Comparison of ENCODE assay signal across 1 cellular context in genomic region chr10:44245601-44245938, GRCh38.
A peak's percentile ranks its signal among the peaks of the same experiment; 100 is the strongest.
TF ChIP-seq lines count a peak whose summit lies in the region.

No MANE protein-coding gene starts in this region.

TF ChIP-seq in HEK293, 187 proteins besides CTCF, POLR2A, EP300 and RAD21 (continued from another document and continues in another):
- TF ChIP-seq, protein P1, sequence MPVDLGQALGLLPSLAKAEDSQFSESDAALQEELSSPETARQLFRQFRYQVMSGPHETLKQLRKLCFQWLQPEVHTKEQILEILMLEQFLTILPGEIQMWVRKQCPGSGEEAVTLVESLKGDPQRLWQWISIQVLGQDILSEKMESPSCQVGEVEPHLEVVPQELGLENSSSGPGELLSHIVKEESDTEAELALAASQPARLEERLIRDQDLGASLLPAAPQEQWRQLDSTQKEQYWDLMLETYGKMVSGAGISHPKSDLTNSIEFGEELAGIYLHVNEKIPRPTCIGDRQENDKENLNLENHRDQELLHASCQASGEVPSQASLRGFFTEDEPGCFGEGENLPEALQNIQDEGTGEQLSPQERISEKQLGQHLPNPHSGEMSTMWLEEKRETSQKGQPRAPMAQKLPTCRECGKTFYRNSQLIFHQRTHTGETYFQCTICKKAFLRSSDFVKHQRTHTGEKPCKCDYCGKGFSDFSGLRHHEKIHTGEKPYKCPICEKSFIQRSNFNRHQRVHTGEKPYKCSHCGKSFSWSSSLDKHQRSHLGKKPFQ (tag by site-specific recombination; IDR thresholded peaks at IDR 0.05), result peak; percentile 75
- no peak for TF ChIP-seq ZSCAN23 (tag by site-specific recombination; IDR thresholded peaks at IDR 0.05)
- TF ChIP-seq RBAK (tag by site-specific recombination; IDR thresholded peaks at IDR 0.05), result no peak
- TF ChIP-seq ZNF473 (tag by site-specific recombination; IDR thresholded peaks at IDR 0.05), result 0 out of 2 replicates have a peak, but pooled peaks have one; percentile 42
- TF ChIP-seq ZEB2 (tag by site-specific recombination; IDR thresholded peaks at IDR 0.05), result peak; percentile 71
- no peak for TF ChIP-seq ZNF112 (tag by site-specific recombination; IDR thresholded peaks at IDR 0.05)
- no peak for TF ChIP-seq KLF8 (tag by site-specific recombination; IDR thresholded peaks at IDR 0.05)
- no peak; the same call in 1 of the 2 replicates for TF ChIP-seq KLF16 (tag by site-specific recombination; IDR thresholded peaks at IDR 0.05)
- TF ChIP-seq ZIC2 (tag by site-specific recombination; IDR thresholded peaks at IDR 0.05), result peak; percentile 31; the same call in 1 of the 2 replicates
- TF ChIP-seq ZNF837 (tag by site-specific recombination; IDR thresholded peaks at IDR 0.05), result no peak
- TF ChIP-seq ZNF596 (tag by site-specific recombination; IDR thresholded peaks at IDR 0.05), result no peak
- TF ChIP-seq, protein P2, sequence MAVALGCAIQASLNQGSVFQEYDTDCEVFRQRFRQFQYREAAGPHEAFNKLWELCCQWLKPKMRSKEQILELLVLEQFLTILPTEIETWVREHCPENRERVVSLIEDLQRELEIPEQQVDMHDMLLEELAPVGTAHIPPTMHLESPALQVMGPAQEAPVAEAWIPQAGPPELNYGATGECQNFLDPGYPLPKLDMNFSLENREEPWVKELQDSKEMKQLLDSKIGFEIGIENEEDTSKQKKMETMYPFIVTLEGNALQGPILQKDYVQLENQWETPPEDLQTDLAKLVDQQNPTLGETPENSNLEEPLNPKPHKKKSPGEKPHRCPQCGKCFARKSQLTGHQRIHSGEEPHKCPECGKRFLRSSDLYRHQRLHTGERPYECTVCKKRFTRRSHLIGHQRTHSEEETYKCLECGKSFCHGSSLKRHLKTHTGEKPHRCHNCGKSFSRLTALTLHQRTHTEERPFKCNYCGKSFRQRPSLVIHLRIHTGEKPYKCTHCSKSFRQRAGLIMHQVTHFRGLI (tag by site-specific recombination; IDR thresholded peaks at IDR 0.05), result no peak
- TF ChIP-seq ZNF580 (tag by site-specific recombination; IDR thresholded peaks at IDR 0.05), result no peak
- TF ChIP-seq OSR2 (tag by site-specific recombination; IDR thresholded peaks at IDR 0.05), result no peak
- TF ChIP-seq SP7 (tag by site-specific recombination; IDR thresholded peaks at IDR 0.05), result no peak
- no peak for TF ChIP-seq SETDB1 (IDR thresholded peaks at IDR 0.05; ENCODE audit: insufficient read length, low read length)
- TF ChIP-seq ZNF514 (tag by site-specific recombination; IDR thresholded peaks at IDR 0.05), result no peak
- TF ChIP-seq, protein P3, sequence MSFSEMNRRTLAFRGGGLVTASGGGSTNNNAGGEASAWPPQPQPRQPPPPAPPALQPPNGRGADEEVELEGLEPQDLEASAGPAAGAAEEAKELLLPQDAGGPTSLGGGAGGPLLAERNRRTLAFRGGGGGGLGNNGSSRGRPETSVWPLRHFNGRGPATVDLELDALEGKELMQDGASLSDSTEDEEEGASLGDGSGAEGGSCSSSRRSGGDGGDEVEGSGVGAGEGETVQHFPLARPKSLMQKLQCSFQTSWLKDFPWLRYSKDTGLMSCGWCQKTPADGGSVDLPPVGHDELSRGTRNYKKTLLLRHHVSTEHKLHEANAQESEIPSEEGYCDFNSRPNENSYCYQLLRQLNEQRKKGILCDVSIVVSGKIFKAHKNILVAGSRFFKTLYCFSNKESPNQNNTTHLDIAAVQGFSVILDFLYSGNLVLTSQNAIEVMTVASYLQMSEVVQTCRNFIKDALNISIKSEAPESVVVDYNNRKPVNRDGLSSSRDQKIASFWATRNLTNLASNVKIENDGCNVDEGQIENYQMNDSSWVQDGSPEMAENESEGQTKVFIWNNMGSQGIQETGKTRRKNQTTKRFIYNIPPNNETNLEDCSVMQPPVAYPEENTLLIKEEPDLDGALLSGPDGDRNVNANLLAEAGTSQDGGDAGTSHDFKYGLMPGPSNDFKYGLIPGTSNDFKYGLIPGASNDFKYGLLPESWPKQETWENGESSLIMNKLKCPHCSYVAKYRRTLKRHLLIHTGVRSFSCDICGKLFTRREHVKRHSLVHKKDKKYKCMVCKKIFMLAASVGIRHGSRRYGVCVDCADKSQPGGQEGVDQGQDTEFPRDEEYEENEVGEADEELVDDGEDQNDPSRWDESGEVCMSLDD (tag by site-specific recombination; IDR thresholded peaks at IDR 0.05), result no peak
- no peak for TF ChIP-seq ZFP37 (tag by site-specific recombination; IDR thresholded peaks at IDR 0.05)
- no peak for TF ChIP-seq GLI2 (tag by site-specific recombination; IDR thresholded peaks at IDR 0.05; ENCODE audit: borderline replicate concordance, low read depth)
- TF ChIP-seq, protein P4, sequence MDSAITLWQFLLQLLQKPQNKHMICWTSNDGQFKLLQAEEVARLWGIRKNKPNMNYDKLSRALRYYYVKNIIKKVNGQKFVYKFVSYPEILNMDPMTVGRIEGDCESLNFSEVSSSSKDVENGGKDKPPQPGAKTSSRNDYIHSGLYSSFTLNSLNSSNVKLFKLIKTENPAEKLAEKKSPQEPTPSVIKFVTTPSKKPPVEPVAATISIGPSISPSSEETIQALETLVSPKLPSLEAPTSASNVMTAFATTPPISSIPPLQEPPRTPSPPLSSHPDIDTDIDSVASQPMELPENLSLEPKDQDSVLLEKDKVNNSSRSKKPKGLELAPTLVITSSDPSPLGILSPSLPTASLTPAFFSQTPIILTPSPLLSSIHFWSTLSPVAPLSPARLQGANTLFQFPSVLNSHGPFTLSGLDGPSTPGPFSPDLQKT (IDR thresholded peaks at IDR 0.05; ENCODE audit: borderline replicate concordance, low read depth, low read length), result no peak
- no peak for TF ChIP-seq ZNF433 (tag by site-specific recombination; IDR thresholded peaks at IDR 0.05; ENCODE audit: low read depth)
- TF ChIP-seq ZNF266 (tag by site-specific recombination; IDR thresholded peaks at IDR 0.05; ENCODE audit: low read depth), result no peak
- TF ChIP-seq, protein P5, sequence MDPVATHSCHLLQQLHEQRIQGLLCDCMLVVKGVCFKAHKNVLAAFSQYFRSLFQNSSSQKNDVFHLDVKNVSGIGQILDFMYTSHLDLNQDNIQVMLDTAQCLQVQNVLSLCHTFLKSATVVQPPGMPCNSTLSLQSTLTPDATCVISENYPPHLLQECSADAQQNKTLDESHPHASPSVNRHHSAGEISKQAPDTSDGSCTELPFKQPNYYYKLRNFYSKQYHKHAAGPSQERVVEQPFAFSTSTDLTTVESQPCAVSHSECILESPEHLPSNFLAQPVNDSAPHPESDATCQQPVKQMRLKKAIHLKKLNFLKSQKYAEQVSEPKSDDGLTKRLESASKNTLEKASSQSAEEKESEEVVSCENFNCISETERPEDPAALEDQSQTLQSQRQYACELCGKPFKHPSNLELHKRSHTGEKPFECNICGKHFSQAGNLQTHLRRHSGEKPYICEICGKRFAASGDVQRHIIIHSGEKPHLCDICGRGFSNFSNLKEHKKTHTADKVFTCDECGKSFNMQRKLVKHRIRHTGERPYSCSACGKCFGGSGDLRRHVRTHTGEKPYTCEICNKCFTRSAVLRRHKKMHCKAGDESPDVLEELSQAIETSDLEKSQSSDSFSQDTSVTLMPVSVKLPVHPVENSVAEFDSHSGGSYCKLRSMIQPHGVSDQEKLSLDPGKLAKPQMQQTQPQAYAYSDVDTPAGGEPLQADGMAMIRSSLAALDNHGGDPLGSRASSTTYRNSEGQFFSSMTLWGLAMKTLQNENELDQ (tag by site-specific recombination; IDR thresholded peaks at IDR 0.05; ENCODE audit: low read depth), result no peak
- peak; percentile 64 for TF ChIP-seq ZNF398 (tag by site-specific recombination; IDR thresholded peaks at IDR 0.05)
- TF ChIP-seq ZNF37A (tag by site-specific recombination; IDR thresholded peaks at IDR 0.05), result no peak
- no peak for TF ChIP-seq ZNF707 (tag by site-specific recombination; IDR thresholded peaks at IDR 0.05)
- TF ChIP-seq ZNF830 (tag by site-specific recombination; IDR thresholded peaks at IDR 0.05; ENCODE audit: low read depth), result no peak
- 0 out of 2 replicates have a peak, but pooled peaks have one; percentile 19 for TF ChIP-seq ZSCAN4 (tag by site-specific recombination; IDR thresholded peaks at IDR 0.05)
- no peak for TF ChIP-seq KLF9 (tag by site-specific recombination; IDR thresholded peaks at IDR 0.05; ENCODE audit: low read depth)
- no peak for TF ChIP-seq ZNF26 (tag by site-specific recombination; IDR thresholded peaks at IDR 0.05)
- TF ChIP-seq SP2 (tag by site-specific recombination; IDR thresholded peaks at IDR 0.05), result no peak
- TF ChIP-seq ZNF239 (tag by site-specific recombination; IDR thresholded peaks at IDR 0.05), result no peak
- TF ChIP-seq ZNF114 (tag by site-specific recombination; IDR thresholded peaks at IDR 0.05), result no peak
- no peak for TF ChIP-seq ZNF510 (tag by site-specific recombination; IDR thresholded peaks at IDR 0.05; ENCODE audit: insufficient replicate concordance)
- TF ChIP-seq YY2 (tag by site-specific recombination; IDR thresholded peaks at IDR 0.05), result peak; percentile 31; the same call in 1 of the 2 replicates
- no peak for TF ChIP-seq ZNF223 (tag by site-specific recombination; IDR thresholded peaks at IDR 0.05)
- no peak for TF ChIP-seq ZNF248 (tag by site-specific recombination; IDR thresholded peaks at IDR 0.05)
- TF ChIP-seq ZNF132 (tag by site-specific recombination; IDR thresholded peaks at IDR 0.05; ENCODE audit: borderline replicate concordance), result no peak
- TF ChIP-seq ZNF23 (tag by site-specific recombination; IDR thresholded peaks at IDR 0.05; ENCODE audit: borderline replicate concordance), result no peak
- no peak for TF ChIP-seq MYNN (tag by site-specific recombination; IDR thresholded peaks at IDR 0.05; ENCODE audit: borderline replicate concordance)
- no peak for TF ChIP-seq KLF7 (tag by site-specific recombination; IDR thresholded peaks at IDR 0.05; ENCODE audit: borderline replicate concordance)
- TF ChIP-seq ZNF2 (tag by site-specific recombination; IDR thresholded peaks at IDR 0.05), result no peak
- no peak for TF ChIP-seq ZNF658 (tag by site-specific recombination; IDR thresholded peaks at IDR 0.05)
- TF ChIP-seq ZNF518A (tag by site-specific recombination; conservative IDR thresholded peaks at IDR 0.05; ENCODE audit: low read depth), result peak; percentile 53; the same call in 1 of the 2 replicates
- no peak for TF ChIP-seq PRDM1 (tag by site-specific recombination; IDR thresholded peaks at IDR 0.05)
